In genomic region chr3:13229291-13229949, GRCh38 we compare ENCODE assay signal across 8 cellular contexts.
DNase-seq lines count a peak whose midpoint lies in the region; ATAC-seq, FAIRE-seq and TF ChIP-seq lines count a peak whose summit lies in the region.

No MANE protein-coding gene starts in this region.

- H4K8ac ChIP-seq in H1 (ENCODE audit: extremely low read depth, insufficient read depth, low read length), result no peak overlapping the region

- H4K91ac ChIP-seq in H1 (replicated peaks; ENCODE audit: insufficient read length, low read length), result no peak overlapping the region

- H2BK120ac ChIP-seq in H1 (replicated peaks; ENCODE audit: low read depth, low read length), result no peak overlapping the region

- no peak overlapping the region for H2BK12ac ChIP-seq in H1 (ENCODE audit: low read depth, low read length)

- no peak overlapping the region for H3K27ac ChIP-seq in heart right ventricle
- no peak overlapping the region for H3K27ac ChIP-seq in H1 (ENCODE audit: low read depth, low read length)
- no peak overlapping the region for H3K27ac ChIP-seq in testis

- TF ChIP-seq CTCF in heart right ventricle (IDR thresholded peaks at IDR 0.05) (peak in 2 of 9 donors; percentile 13 to 34), H1 (IDR thresholded peaks at IDR 0.05; ENCODE audit: control extremely low read depth in 1 of 3, insufficient read depth in 1 of 3, low read depth in 1 of 3, low read length in 3 of 3) (peak in 2 of 3 experiments; percentile 78 to 92; a peak in 3 of 4 replicates), testis (IDR thresholded peaks at IDR 0.05) (no peak)

- no peaks in the 10 kb centered on the region for H3K79me1 ChIP-seq in H1 (ENCODE audit: low read depth, low read length)

- no peak overlapping the region for H3K18ac ChIP-seq in H1 (ENCODE audit: extremely low read depth, low read length)

- no peak overlapping the region for H2BK5ac ChIP-seq in H1 (ENCODE audit: low read depth, low read length)

- WGBS in heart right ventricle, 2 donors, result 64 to 77% methylated on average over 8 of the region's 8 CpGs
- 63% methylated on average over 8 of the region's 8 CpGs; no CpG with 5 or more reads in 1 of the 2 experiments for WGBS in H1 (ENCODE audit: extremely low coverage in 1 of 2, insufficient coverage in 1 of 2, insufficient read length in 1 of 2, insufficient replicate concordance in 2 of 2, low coverage in 1 of 2, low lambda C conversion rate in 2 of 2, missing lambda C conversion rate in 1 of 2), 2 experiments
- WGBS in testis, 2 donors, result 74 to 88% methylated on average over 8 of the region's 8 CpGs

- ATAC-seq in left ventricle myocardium superior (no peak), heart right ventricle (no peak)

- TF ChIP-seq POLR2A in H1 (IDR thresholded peaks at IDR 0.05; ENCODE audit: control extremely low read depth in 1 of 2, low read depth in 2 of 2, low read length in 2 of 2), result no peak
- no peak for TF ChIP-seq POLR2A in testis (IDR thresholded peaks at IDR 0.05)

- peak; percentile 96 for FAIRE-seq in H1 (lab: Jason Lieb, UNC)

- H2AFZ ChIP-seq in H1 (ENCODE audit: low read length), result no peak overlapping the region

- no peak overlapping the region for H3K14ac ChIP-seq in H1 (ENCODE audit: insufficient read length)

- no peak overlapping the region for H3K23ac ChIP-seq in H1 (ENCODE audit: insufficient read length)

- DNase-seq in left ventricle myocardium superior (peak; percentile 6), heart right ventricle (no peak), NCI-H345 (lab: John Stamatoyannopoulos, UW) (peak; percentile 37), H1 (ENCODE audit: low read depth in 1 of 2, low spot score in 2 of 2) (peak in 1 of 2 experiments; percentile 59), NCI-H446 (lab: John Stamatoyannopoulos, UW) (no peak), testis (no peak), hypothalamus (lab: John Stamatoyannopoulos, UW) (no peak)
- no peak for DNase-seq in effector CD4-positive, alpha-beta T cell

- H2AK5ac ChIP-seq in H1 (ENCODE audit: low read depth, low read length), result no peak overlapping the region

- H2BK15ac ChIP-seq in H1 (ENCODE audit: low read length), result no peak overlapping the region

- peak; percentile 65 to 81 for TF ChIP-seq RAD21 in H1 (IDR thresholded peaks at IDR 0.05 in 1 of 2, conservative IDR thresholded peaks at IDR 0.05 in 1 of 2; ENCODE audit: low read depth in 2 of 2, low read length in 2 of 2)

- H3K9me3 ChIP-seq in heart right ventricle (no peaks in the 10 kb centered on the region), H1 (ENCODE audit: insufficient read depth in 2 of 2, low read depth in 1 of 2, low read length in 1 of 2) (no peaks in the 10 kb centered on the region), testis (no peaks in the 10 kb centered on the region)

- peaks cover 0 to 16% (median 3%) of the 10 kb centered on the region in 9 donors for H3K4me1 ChIP-seq in heart right ventricle
- H3K4me1 ChIP-seq in H1 (replicated peaks in 1 of 4; ENCODE audit: control insufficient read depth in 3 of 4, insufficient read depth in 4 of 4, low read length in 3 of 4), result peaks cover 0 to 3% (median under 1%) of the 10 kb centered on the region in 4 experiments; a peak in 2 of 7 replicates
- peaks cover 2% of the 10 kb centered on the region for H3K4me1 ChIP-seq in testis

- no peak overlapping the region for H2BK20ac ChIP-seq in H1 (ENCODE audit: low read length)

- H3K9ac ChIP-seq in H1 (replicated peaks in 1 of 4; ENCODE audit: extremely low read depth in 1 of 4, low read depth in 3 of 4, low read length in 3 of 4), result no peak overlapping the region

- no peak overlapping the region for H3K4me2 ChIP-seq in H1 (ENCODE audit: insufficient read depth in 1 of 2, low read depth in 2 of 2, low read length in 2 of 2)

- no peaks in the 10 kb centered on the region for H3K36me3 ChIP-seq in heart right ventricle
- no peaks in the 10 kb centered on the region for H3K36me3 ChIP-seq in H1 (ENCODE audit: control insufficient read depth in 2 of 4, insufficient read depth in 4 of 4, low read length in 3 of 4)
- no peaks in the 10 kb centered on the region for H3K36me3 ChIP-seq in testis (ENCODE audit: low read depth, missing control alignments)

- no peak overlapping the region for H4K5ac ChIP-seq in H1 (ENCODE audit: insufficient read length, low read depth, low read length)

- intact Hi-C loops in left ventricle myocardium superior (cut with micrococcal nuclease), result no loop called here
- intact Hi-C loops in heart right ventricle (cut with DNase I), result no loop called here
- intact Hi-C loops in testis (cut with DNase I; ENCODE audit: low total_unique reads), result no loop called here

- no peaks in the 10 kb centered on the region for H4K20me1 ChIP-seq in H1 (replicated peaks in 1 of 2; ENCODE audit: control insufficient read depth in 1 of 2, insufficient read depth in 2 of 2, low read length in 2 of 2)

- no peak overlapping the region for H3K4ac ChIP-seq in H1 (replicated peaks; ENCODE audit: insufficient read length, low read depth, low read length)

- H3K56ac ChIP-seq in H1 (replicated peaks; ENCODE audit: insufficient read length, low read depth, low read length), result no peak overlapping the region

- POLR2A ChIA-PET in H1 (lab: Charles Lee; ENCODE audit: partially characterized antibody), result interaction anchor here (0.6 kb wide), 1 partner anchor 25 kb away, joined by 3 read pairs; no protein-coding TSS in a partner anchor

- CTCF ChIA-PET in H1 (lab: Charles Lee; ENCODE audit: partially characterized antibody), result interaction anchor here (0.6 to 4.1 kb wide), 61 partner anchors 9 to 1135 kb away, joined by 3 to 49 read pairs (median 4); no protein-coding TSS in a partner anchor

- H3K27me3 ChIP-seq in heart right ventricle (peaks cover 0 to 20% (median 9%) of the 10 kb centered on the region in 7 donors), H1 (replicated peaks in 1 of 4; ENCODE audit: control insufficient read depth in 3 of 4, extremely low read depth in 1 of 4, insufficient read depth in 3 of 4, low read length in 3 of 4) (no peaks in the 10 kb centered on the region), testis (no peaks in the 10 kb centered on the region)

- TF ChIP-seq EP300 in H1 (IDR thresholded peaks at IDR 0.05; ENCODE audit: borderline replicate concordance in 1 of 2, low read depth in 2 of 2, low read length in 2 of 2), result peak in 1 of 2 experiments; percentile 33; a peak in 1 of 3 replicates

- H3K79me2 ChIP-seq in H1 (ENCODE audit: control insufficient read depth in 1 of 2, insufficient read depth in 2 of 2, low read length in 2 of 2), result no peaks in the 10 kb centered on the region

- H3K23me2 ChIP-seq in H1 (ENCODE audit: low read depth, low read length), result no peaks in the 10 kb centered on the region

- H3K4me3 ChIP-seq in heart right ventricle (no peak overlapping the region), H1 (ENCODE audit: extremely low read depth in 1 of 4, insufficient read depth in 2 of 4, low read depth in 3 of 4, low read length in 4 of 4) (no peak overlapping the region), testis (no peak overlapping the region)

TF ChIP-seq in H1, 55 proteins besides CTCF, POLR2A, EP300 and RAD21 (continues in another document):
- peak; percentile 50; the same call in 1 of the 2 replicates for TF ChIP-seq TCF12 (IDR thresholded peaks at IDR 0.05; ENCODE audit: low read depth, low read length)
- TF ChIP-seq, protein P1, sequence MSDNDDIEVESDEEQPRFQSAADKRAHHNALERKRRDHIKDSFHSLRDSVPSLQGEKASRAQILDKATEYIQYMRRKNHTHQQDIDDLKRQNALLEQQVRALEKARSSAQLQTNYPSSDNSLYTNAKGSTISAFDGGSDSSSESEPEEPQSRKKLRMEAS (IDR thresholded peaks at IDR 0.05), result peak; percentile 69
- 0 out of 2 replicates have a peak, but pooled peaks have one; percentile 8 for TF ChIP-seq EGR1 (IDR thresholded peaks at IDR 0.05; ENCODE audit: borderline replicate concordance, low read depth, low read length)
- TF ChIP-seq RNF2 (IDR thresholded peaks at IDR 0.05; ENCODE audit: borderline replicate concordance, low read depth, low read length, missing control alignments, poor library complexity, severe bottlenecking), result no peak
- peak; percentile 51; the same call in 1 of the 2 replicates for TF ChIP-seq YY1 (IDR thresholded peaks at IDR 0.05; ENCODE audit: low read depth, low read length)
- TF ChIP-seq, protein P2, sequence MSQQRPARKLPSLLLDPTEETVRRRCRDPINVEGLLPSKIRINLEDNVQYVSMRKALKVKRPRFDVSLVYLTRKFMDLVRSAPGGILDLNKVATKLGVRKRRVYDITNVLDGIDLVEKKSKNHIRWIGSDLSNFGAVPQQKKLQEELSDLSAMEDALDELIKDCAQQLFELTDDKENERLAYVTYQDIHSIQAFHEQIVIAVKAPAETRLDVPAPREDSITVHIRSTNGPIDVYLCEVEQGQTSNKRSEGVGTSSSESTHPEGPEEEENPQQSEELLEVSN (IDR thresholded peaks at IDR 0.05), result peak; percentile 72; the same call in 1 of the 2 replicates
- TF ChIP-seq SUZ12 (IDR thresholded peaks at IDR 0.05; ENCODE audit: low read length), result no peak
- TF ChIP-seq CHD2 (IDR thresholded peaks at IDR 0.05; ENCODE audit: low read length), result no peak
- peak; percentile 77 for TF ChIP-seq SP1 (IDR thresholded peaks at IDR 0.05; ENCODE audit: low read depth, low read length)
- TF ChIP-seq HDAC2 (IDR thresholded peaks at IDR 0.05; ENCODE audit: borderline replicate concordance in 1 of 2, low read depth in 2 of 2, low read length in 2 of 2), result peak in 1 of 2 experiments; percentile 83; a peak in 1 of 4 replicates
- TF ChIP-seq RXRA (IDR thresholded peaks at IDR 0.05; ENCODE audit: insufficient read depth, low read depth, low read length), result 0 out of 2 replicates have a peak, but pooled peaks have one; percentile 61
- TF ChIP-seq CEBPB (IDR thresholded peaks at IDR 0.05; ENCODE audit: low read depth, low read length), result no peak
- 0 out of 2 replicates have a peak, but pooled peaks have one; percentile 36 for TF ChIP-seq JUND (IDR thresholded peaks at IDR 0.05; ENCODE audit: low read length)
- TF ChIP-seq BCL11A (IDR thresholded peaks at IDR 0.05; ENCODE audit: low read depth in 2 of 2, low read length in 2 of 2), result no peak
- no peak for TF ChIP-seq POU5F1 (IDR thresholded peaks at IDR 0.05; ENCODE audit: low read depth, low read length)
- no peak for TF ChIP-seq BACH1 (IDR thresholded peaks at IDR 0.05; ENCODE audit: low read length)
- TF ChIP-seq GABPA (IDR thresholded peaks at IDR 0.05; ENCODE audit: borderline replicate concordance, insufficient read depth, low read length), result 0 out of 2 replicates have a peak, but pooled peaks have one; percentile 48
- TF ChIP-seq TEAD4 (IDR thresholded peaks at IDR 0.05; ENCODE audit: low read depth, low read length), result peak; percentile 44; the same call in 1 of the 2 replicates
- TF ChIP-seq SP4 (IDR thresholded peaks at IDR 0.05; ENCODE audit: low read length), result no peak
- peak; percentile 99 for TF ChIP-seq KDM1A (IDR thresholded peaks at IDR 0.05; ENCODE audit: borderline replicate concordance, low read length)
- TF ChIP-seq CBX8 (IDR thresholded peaks at IDR 0.05; ENCODE audit: borderline replicate concordance, low read depth, low read length), result no peak
- no peak for TF ChIP-seq SIX5 (IDR thresholded peaks at IDR 0.05; ENCODE audit: low read depth, low read length)

Comparison
In these comparisons a context has a peak if more than half of its experiments do, and no peak if none do; other contexts are left out.
1. DNase-seq: peak in left ventricle myocardium superior (single experiment) and NCI-H345 (single experiment); none in heart right ventricle (0 of 2), NCI-H446 (0 of 2), effector CD4-positive, alpha-beta T cell (single experiment), testis (single experiment) and hypothalamus (0 of 51).
2. CTCF ChIP-seq: peak in H1 (2 of 3); none in testis (0 of 3).